Comparison of ENCODE assay signal across 18 cellular contexts in the genomic region with DNA sequence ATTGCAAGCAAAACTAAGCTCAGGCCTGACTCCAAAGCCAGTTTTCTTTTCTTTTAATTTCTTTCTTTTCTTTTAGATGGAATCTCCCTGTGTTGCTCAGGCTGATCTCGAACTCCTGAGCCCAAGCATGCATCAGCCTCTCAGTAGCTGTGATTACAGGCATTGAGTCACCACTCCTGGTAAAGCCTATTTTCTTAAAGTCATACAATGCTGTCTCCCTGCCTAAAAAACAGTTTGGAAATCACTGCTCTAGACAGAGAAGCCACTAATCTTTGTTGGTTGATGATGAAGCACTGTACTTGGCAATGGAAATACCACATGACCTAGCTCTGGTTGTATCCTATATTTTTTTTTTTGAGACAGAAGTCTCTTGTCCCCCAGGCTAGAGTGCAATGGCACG. TPM values are rescaled to one million over a fixed set of nuclear protein-coding genes. Genes with fewer than 3 reads are reported as not detected.
DNase-seq lines count a peak whose midpoint lies in the region; ATAC-seq and TF ChIP-seq lines count a peak whose summit lies in the region.
"Had no signal": no experiment of that assay in that cellular context is flagged by ENCODE, and none has a peak within 500 bp of the region (broad histone marks: within the 10 kb centered on the region; RNA-seq: fewer than 3 reads in every experiment).

No MANE protein-coding gene starts in this region.

- H3K36me3 Mint-ChIP-seq in neural crest cell (ENCODE audit: low read depth) = peaks cover 3% of the 10 kb centered on the region

- H3K27ac ChIP-seq in Panc1 (ENCODE audit: low read length) (peak overlapping the region; percentile 54; the same call in 1 of the 2 replicates), epithelial cell of prostate (no peak overlapping the region)
- H3K27ac ChIP-seq: body of pancreas, HL-60, sigmoid colon, transverse colon had no signal

- H3K36me3 ChIP-seq in Panc1 (ENCODE audit: control insufficient read depth, insufficient read depth, low read length) = no peaks in the 10 kb centered on the region
- H3K36me3 ChIP-seq: sigmoid colon, transverse colon had no signal

- no peaks in the 10 kb centered on the region for H3K4me1 ChIP-seq in Panc1 (ENCODE audit: control insufficient read depth, insufficient read depth, low read length)
- H3K4me1 ChIP-seq: body of pancreas, sigmoid colon, transverse colon had no signal

- no peaks in the 10 kb centered on the region for H3K9me3 ChIP-seq in Panc1 (ENCODE audit: control insufficient read depth, insufficient read depth, low read depth, low read length)
- H3K9me3 ChIP-seq: body of pancreas, sigmoid colon, transverse colon had no signal

- no peaks in the 10 kb centered on the region for H3K27me3 ChIP-seq in Panc1 (ENCODE audit: control insufficient read depth, insufficient read depth, low read length)
- H3K27me3 ChIP-seq: body of pancreas, sigmoid colon, transverse colon had no signal

- H3K4me3 Mint-ChIP-seq in neural crest cell = no peak overlapping the region
- H3K4me3 Mint-ChIP-seq: B cell had no signal

- intact Hi-C loops in Panc1 (cut with micrococcal nuclease; ENCODE audit: unreplicated experiment) = no loop called here

- peak overlapping the region; percentile 83 for H3K27ac Mint-ChIP-seq in neural crest cell (ENCODE audit: unreplicated experiment)
- H3K27ac Mint-ChIP-seq: B cell had no signal

- peaks cover 2% of the 10 kb centered on the region for H3K9me3 Mint-ChIP-seq in neural crest cell

- TF ChIP-seq CTCF in Panc1 (IDR thresholded peaks at IDR 0.05) (no peak), neural crest cell (conservative IDR thresholded peaks at IDR 0.05) (no peak)

- POLR2A ChIA-PET in Panc1 (lab: Charles Lee) = no interaction called here

- H3K4me1 Mint-ChIP-seq in neural crest cell = peaks cover 10% of the 10 kb centered on the region
- H3K4me1 Mint-ChIP-seq: B cell had no signal

- BruUV-seq in Panc1 (replicated peaks; lab: Mats Ljungman, UMichigan) = no TSS peak

- ATAC-seq in Panc1 = no peak
- no peak for ATAC-seq in HG03469 (IDR thresholded peaks at IDR 0.05; ENCODE audit: unreplicated experiment)
- ATAC-seq in GM21529 (IDR thresholded peaks at IDR 0.05; ENCODE audit: unreplicated experiment) = no peak
- no peak for ATAC-seq in HG03521 (IDR thresholded peaks at IDR 0.05; ENCODE audit: unreplicated experiment)
- ATAC-seq: body of pancreas had no signal

- in situ Hi-C loops in Panc1 (cut with HindIII; ENCODE audit: low pct_unique_long_range_greater_than_20kb, low sequenced_read_pairs) = no loop called here

- CTCF ChIA-PET in Panc1 (lab: Charles Lee) = no interaction called here

- peak; percentile 51 for DNase-seq in GM03348 (ENCODE audit: low spot score)
- DNase-seq in Panc1 (ENCODE audit: low read depth, low spot score) = no peak
- DNase-seq in epithelial cell of prostate (ENCODE audit: low read depth, low spot score) = peak; percentile 27
- no peak for DNase-seq in neural crest cell (ENCODE audit: low read depth, low spot score)
- DNase-seq in HT-29 (ENCODE audit: low spot score) = no peak
- DNase-seq: activated effector memory CD4-positive, alpha-beta T cell treated with Interleukin-2 at 50 U/mL for 16 hours; body of pancreas; Kasumi-1; NCI-H187; NCI-H510A treated with DMSO at 0.1 percent for 48 hours; sigmoid colon; stimulated activated CD4-positive, alpha-beta T cell treated with anti-CD3 and anti-CD28 coated beads, Interleukin-4, amount 100 ng/mL, for 4 hours; transverse colon had no signal

- no peaks in the 10 kb centered on the region for H3K27me3 Mint-ChIP-seq in neural crest cell (ENCODE audit: low read depth)
- H3K27me3 Mint-ChIP-seq: B cell had no signal

- H3K4me3 ChIP-seq in Panc1 (ENCODE audit: low read depth in 2 of 2, low read length in 2 of 2) = no peak overlapping the region
- H3K4me3 ChIP-seq: body of pancreas, sigmoid colon, transverse colon had no signal

RNA-seq across cellular contexts. Expression of gene ZNF532, which starts 33.1 kb away (rescaled TPM):
- total RNA-seq in Panc1 (2021; ENCODE audit: unreplicated experiment) (49.8 TPM), neural crest cell (171 and 180 TPM in 2 replicates)
- 33.3 TPM for polyA plus RNA-seq in Panc1 (2012; ENCODE audit: insufficient read length)
- total RNA-seq in HT-29 (2014; rRNA removed; shearing (Covaris generic)) = 7.4 and 8.1 TPM in 2 replicates

Comparison
In these comparisons a context has a peak if more than half of its experiments do, and no peak if none do; other contexts are left out.
1. DNase-seq: peak in GM03348 (single experiment) and epithelial cell of prostate (single experiment); none in Panc1 (single experiment), neural crest cell (single experiment) and HT-29 (single experiment).